18 cellular contexts compared by ENCODE assay signal in genomic region chr4:84809946-84810345, GRCh38.
A peak's percentile ranks its signal among the peaks of the same experiment; 100 is the strongest.
DNase-seq lines count a peak whose midpoint lies in the region; ATAC-seq and TF ChIP-seq lines count a peak whose summit lies in the region.
"Had no signal": no experiment of that assay in that cellular context is flagged by ENCODE, and none has a peak within 500 bp of the region (broad histone marks: within the 10 kb centered on the region; RNA-seq: fewer than 3 reads in every experiment).

No MANE protein-coding gene starts in this region.

- H3K4me3 ChIP-seq in fibroblast of the aortic adventitia (ENCODE audit: low read depth, low read length) = no peak overlapping the region
- H3K4me3 ChIP-seq: BLaER1, PC-9 had no signal

- DNase-seq in astrocyte of the hippocampus (ENCODE audit: low read depth, low spot score) (peak; percentile 15), fibroblast of the aortic adventitia (ENCODE audit: low read depth) (peak; percentile 17), middle frontal gyrus (ENCODE audit: extremely low spot score, low spot score) (peak; percentile 43), hepatic stellate cell (ENCODE audit: low spot score) (no peak), NCI-H748 (lab: John Stamatoyannopoulos, UW; ENCODE audit: unreplicated experiment) (no peak), EL (no peak)
- DNase-seq: CD4-positive, alpha-beta T cell; DND-41; KG1; NCI-H1092 treated with DMSO at 0.1 percent for 48 hours; NCI-H146; NCI-H2029; NCI-H2227 treated with DMSO at 0.1 percent for 48 hours; NCI-H510A; NCI-H748 treated with DMSO at 0.1 percent for 48 hours; PC-9 had no signal

- TF ChIP-seq CTCF in fibroblast of the aortic adventitia (IDR thresholded peaks at IDR 0.05; ENCODE audit: insufficient read depth, low read length) = no peak

- no peak for ATAC-seq in GM18520 (IDR thresholded peaks at IDR 0.05; ENCODE audit: unreplicated experiment)

Comparison
In these comparisons a context has a peak if more than half of its experiments do, and no peak if none do; other contexts are left out.
1. DNase-seq: peak in astrocyte of the hippocampus (single experiment), fibroblast of the aortic adventitia (single experiment) and middle frontal gyrus (single experiment); none in hepatic stellate cell (single experiment), NCI-H748 (single experiment) and EL (single experiment).